In genomic region chr6:11358904-11359840, GRCh38 we compare ENCODE assay signal across 11 cellular contexts.
DNase-seq lines count a peak whose midpoint lies in the region; ATAC-seq, FAIRE-seq and TF ChIP-seq lines count a peak whose summit lies in the region.
"Had no signal": no experiment of that assay in that cellular context is flagged by ENCODE, and none has a peak within 500 bp of the region (broad histone marks: within the 10 kb centered on the region; RNA-seq: fewer than 3 reads in every experiment).

No MANE protein-coding gene starts in this region.

- no peak for FAIRE-seq in D721Med (lab: Jason Lieb, UNC)
- FAIRE-seq: H54 had no signal

- H3K9me3 ChIP-seq in CD4-positive, CD25-positive, alpha-beta regulatory T cell (ENCODE audit: control insufficient read depth in 2 of 2, low read length in 2 of 2), result peaks cover 0 to 3% of the 10 kb centered on the region in 2 experiments
- H3K9me3 ChIP-seq in psoas muscle, result no peaks in the 10 kb centered on the region
- no peaks in the 10 kb centered on the region for H3K9me3 ChIP-seq in MG63

- peaks cover 21% of the 10 kb centered on the region for H3K36me3 ChIP-seq in CD4-positive, CD25-positive, alpha-beta regulatory T cell (ENCODE audit: control insufficient read depth, insufficient read depth, low read length)
- H3K36me3 ChIP-seq in psoas muscle (ENCODE audit: insufficient read depth in 1 of 2, low read depth in 1 of 2) (no peaks in the 10 kb centered on the region), MG63 (no peaks in the 10 kb centered on the region)

- H3K27ac ChIP-seq in CD4-positive, CD25-positive, alpha-beta regulatory T cell (ENCODE audit: insufficient read depth, low read length, poor library complexity, severe bottlenecking), result no peak overlapping the region
- peak overlapping the region; percentile 6 for H3K27ac ChIP-seq in psoas muscle

- H3K36me3 Mint-ChIP-seq in CD4-positive, CD25-positive, alpha-beta regulatory T cell, result peaks cover 56% of the 10 kb centered on the region
- H3K36me3 Mint-ChIP-seq in activated T-helper 1 cell treated with anti-CD3 and anti-CD28 coated beads, Interleukin-12 subunit alpha, Interleukin-12 subunit beta, Interleukin-2, Interleukin-4 antibody, amounts not matched to agents 30 ng/mL and 10 ng/mL and 1 ng/mL, durations not matched to agents 14 hours and 24 hours and 36 hours (ENCODE audit: low read depth), result peaks cover 77% of the 10 kb centered on the region

- peak overlapping the region in 2 of 4 donors; percentile 22 to 33 for H3K4me3 Mint-ChIP-seq in CD4-positive, CD25-positive, alpha-beta regulatory T cell
- H3K4me3 Mint-ChIP-seq in activated T-helper 1 cell treated with anti-CD3 and anti-CD28 coated beads, Interleukin-12 subunit alpha, Interleukin-12 subunit beta, Interleukin-2, Interleukin-4 antibody, amounts not matched to agents 30 ng/mL and 10 ng/mL and 1 ng/mL, durations not matched to agents 14 hours and 24 hours and 36 hours, result no peak overlapping the region

- H3K27me3 ChIP-seq in CD4-positive, CD25-positive, alpha-beta regulatory T cell (ENCODE audit: control insufficient read depth, insufficient read depth, low read length), result no peaks in the 10 kb centered on the region
- H3K27me3 ChIP-seq in psoas muscle (ENCODE audit: insufficient read depth in 3 of 3, low read length in 2 of 3) (no peaks in the 10 kb centered on the region), MG63 (no peaks in the 10 kb centered on the region)

- 76 to 85% (median 77%) methylated on average over 4 of the region's 4 CpGs for WGBS in psoas muscle, 3 donors

- peak overlapping the region in 2 of 3 donors; percentile 18 to 47 for H3K27ac Mint-ChIP-seq in CD4-positive, CD25-positive, alpha-beta regulatory T cell
- H3K27ac Mint-ChIP-seq in activated T-helper 1 cell treated with anti-CD3 and anti-CD28 coated beads, Interleukin-12 subunit alpha, Interleukin-12 subunit beta, Interleukin-2, Interleukin-4 antibody, amounts not matched to agents 30 ng/mL and 10 ng/mL and 1 ng/mL, durations not matched to agents 14 hours and 24 hours and 36 hours, result peak overlapping the region; percentile 62

- intact Hi-C loops in activated T-helper 1 cell treated with anti-CD3 and anti-CD28 coated beads, Interleukin-12 subunit alpha, Interleukin-12 subunit beta, Interleukin-2, Interleukin-4 antibody, amounts not matched to agents 30 ng/mL and 10 ng/mL and 1 ng/mL, durations not matched to agents 14 hours and 24 hours and 36 hours (cut with micrococcal nuclease), result no loop called here
- intact Hi-C loops in psoas muscle (cut with DNase I), result no loop called here

- no peaks in the 10 kb centered on the region for H3K27me3 Mint-ChIP-seq in CD4-positive, CD25-positive, alpha-beta regulatory T cell
- no peaks in the 10 kb centered on the region for H3K27me3 Mint-ChIP-seq in activated T-helper 1 cell treated with anti-CD3 and anti-CD28 coated beads, Interleukin-12 subunit alpha, Interleukin-12 subunit beta, Interleukin-2, Interleukin-4 antibody, amounts not matched to agents 30 ng/mL and 10 ng/mL and 1 ng/mL, durations not matched to agents 14 hours and 24 hours and 36 hours (ENCODE audit: insufficient read depth)

- peaks cover 30 to 87% (median 73%) of the 10 kb centered on the region in 4 donors for H3K4me1 Mint-ChIP-seq in CD4-positive, CD25-positive, alpha-beta regulatory T cell
- peaks cover 94% of the 10 kb centered on the region for H3K4me1 Mint-ChIP-seq in activated T-helper 1 cell treated with anti-CD3 and anti-CD28 coated beads, Interleukin-12 subunit alpha, Interleukin-12 subunit beta, Interleukin-2, Interleukin-4 antibody, amounts not matched to agents 30 ng/mL and 10 ng/mL and 1 ng/mL, durations not matched to agents 14 hours and 24 hours and 36 hours (ENCODE audit: low read depth)

- ATAC-seq in CD4-positive, CD25-positive, alpha-beta regulatory T cell (ENCODE audit: low read depth in 2 of 2), result no peak
- no peak for ATAC-seq in psoas muscle

- H3K4me1 ChIP-seq in CD4-positive, CD25-positive, alpha-beta regulatory T cell (ENCODE audit: control insufficient read depth, insufficient read depth, low read length, poor library complexity, severe bottlenecking), result peaks cover 29% of the 10 kb centered on the region
- no peaks in the 10 kb centered on the region for H3K4me1 ChIP-seq in psoas muscle

- peaks cover 0 to 4% (median 3%) of the 10 kb centered on the region in 7 donors for H3K9me3 Mint-ChIP-seq in CD4-positive, CD25-positive, alpha-beta regulatory T cell
- H3K9me3 Mint-ChIP-seq in activated T-helper 1 cell treated with anti-CD3 and anti-CD28 coated beads, Interleukin-12 subunit alpha, Interleukin-12 subunit beta, Interleukin-2, Interleukin-4 antibody, amounts not matched to agents 30 ng/mL and 10 ng/mL and 1 ng/mL, durations not matched to agents 14 hours and 24 hours and 36 hours, result peaks cover 23% of the 10 kb centered on the region

- DNase-seq in CD4-positive, CD25-positive, alpha-beta regulatory T cell, result no peak
- no peak for DNase-seq in activated T-helper 1 cell treated with anti-CD3 and anti-CD28 coated beads, Interleukin-12 subunit alpha, Interleukin-12 subunit beta, Interleukin-2, Interleukin-4 antibody, amounts not matched to agents 30 ng/mL and 10 ng/mL and 1 ng/mL, durations not matched to agents 14 hours and 24 hours and 36 hours (ENCODE audit: low spot score)
- DNase-seq in hepatic stellate cell (ENCODE audit: low spot score) (peak; percentile 35), psoas muscle (no peak), middle frontal gyrus (ENCODE audit: extremely low spot score, low spot score) (no peak), MG63 (no peak), D721Med (ENCODE audit: insufficient read length, low spot score) (no peak)
- no peak for DNase-seq in activated CD8-positive, alpha-beta memory T cell treated with anti-CD3 and anti-CD28 coated beads for 24 hours
- DNase-seq: amygdala, GDM1 had no signal

- no peak overlapping the region for H3K4me3 ChIP-seq in CD4-positive, CD25-positive, alpha-beta regulatory T cell (ENCODE audit: low read depth, low read length)
- no peak overlapping the region for H3K4me3 ChIP-seq in psoas muscle
- H3K4me3 ChIP-seq in MG63, result no peak overlapping the region

- no peak for TF ChIP-seq CTCF in psoas muscle (IDR thresholded peaks at IDR 0.05)
- no peak for TF ChIP-seq CTCF in D721Med (IDR thresholded peaks at IDR 0.05; ENCODE audit: insufficient read depth, missing control alignments)
